8 cellular contexts compared by ENCODE assay signal in the genomic region with DNA sequence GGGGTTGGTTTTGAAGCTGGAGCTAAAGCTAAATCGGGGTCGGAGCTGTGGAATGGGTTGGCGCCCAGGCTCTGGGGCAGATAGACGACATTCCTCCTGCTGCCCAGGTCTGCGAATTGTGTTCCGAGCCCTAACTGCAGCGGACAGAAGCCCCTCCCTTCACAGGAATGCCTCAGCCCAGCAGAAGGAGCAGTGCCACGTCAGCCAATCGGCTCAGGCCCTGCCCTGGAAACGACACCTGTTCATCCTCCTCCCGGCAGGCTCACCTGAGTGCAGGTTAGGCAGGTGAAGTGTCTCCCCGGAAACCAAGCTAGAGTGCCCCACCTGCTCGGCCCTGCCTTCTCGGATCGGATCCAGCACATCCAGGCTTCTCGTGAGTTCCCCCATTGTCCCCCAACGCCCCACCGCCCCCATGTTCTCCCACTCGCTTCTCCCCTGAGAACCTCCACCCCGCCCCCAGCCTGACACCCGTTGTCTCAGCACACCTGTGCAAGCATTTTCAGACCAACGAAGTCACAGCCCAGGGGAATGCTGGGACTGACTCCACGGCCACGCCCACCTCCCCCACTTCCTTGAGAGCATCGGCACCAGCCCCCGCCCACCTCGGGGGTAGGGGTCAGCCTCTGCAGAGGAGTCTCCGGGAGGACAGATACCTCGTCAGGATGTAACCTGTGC. TPM values are rescaled to one million over a fixed set of nuclear protein-coding genes. Genes with fewer than 3 reads are reported as not detected.
DNase-seq lines count a peak whose midpoint lies in the region; ATAC-seq and TF ChIP-seq lines count a peak whose summit lies in the region.

No MANE protein-coding gene starts in this region.

- H3K4me1 ChIP-seq in CD8-positive, alpha-beta memory T cell (ENCODE audit: insufficient read depth, low read length), result peaks cover 10% of the 10 kb centered on the region

- H3K4me3 ChIP-seq in CD8-positive, alpha-beta memory T cell (ENCODE audit: low read length), result no peak overlapping the region

- no peaks in the 10 kb centered on the region for H3K9me3 ChIP-seq in CD8-positive, alpha-beta memory T cell (ENCODE audit: low read length)

- H3K27me3 Mint-ChIP-seq in CD8-positive, alpha-beta memory T cell, result peaks cover 13 to 35% of the 10 kb centered on the region in 2 donors
- H3K27me3 Mint-ChIP-seq in central memory CD8-positive, alpha-beta T cell, result peaks cover 56% of the 10 kb centered on the region
- peaks cover 3% of the 10 kb centered on the region for H3K27me3 Mint-ChIP-seq in mesothelial cell of epicardium (ENCODE audit: low read depth)

- no peaks in the 10 kb centered on the region for H3K27me3 ChIP-seq in CD8-positive, alpha-beta memory T cell (ENCODE audit: insufficient read depth, low read length, poor library complexity, severe bottlenecking)

- POLR2A ChIA-PET in CD8-positive, alpha-beta memory T cell (lab: Charles Lee), result no interaction called here

- no peaks in the 10 kb centered on the region for H3K36me3 ChIP-seq in CD8-positive, alpha-beta memory T cell (ENCODE audit: insufficient read depth, low read length)

- TF ChIP-seq CTCF in mesothelial cell of epicardium (IDR thresholded peaks at IDR 0.05; ENCODE audit: unreplicated experiment), result no peak

- H3K27ac Mint-ChIP-seq in CD8-positive, alpha-beta memory T cell, result peak overlapping the region in 2 of 8 donors; percentile 40 to 54
- no peak overlapping the region for H3K27ac Mint-ChIP-seq in central memory CD8-positive, alpha-beta T cell (ENCODE audit: low read depth)
- peak overlapping the region; percentile 98 for H3K27ac Mint-ChIP-seq in mesothelial cell of epicardium

- DNase-seq in CD8-positive, alpha-beta memory T cell, result no peak
- DNase-seq in NCI-H1105 treated with DMSO at 0.1 percent for 48 hours (lab: John Stamatoyannopoulos, UW) (peak; percentile 79), mesothelial cell of epicardium (ENCODE audit: low spot score in 2 of 2, unreplicated experiment in 2 of 2) (peak; percentile 43 to 64), T-helper 9 cell (no peak)
- DNase-seq in central memory CD8-positive, alpha-beta T cell (ENCODE audit: low spot score in 2 of 2), result no peak

- peaks cover 0 to 8% (median 0%) of the 10 kb centered on the region in 5 donors for H3K9me3 Mint-ChIP-seq in CD8-positive, alpha-beta memory T cell
- peaks cover 5% of the 10 kb centered on the region for H3K9me3 Mint-ChIP-seq in central memory CD8-positive, alpha-beta T cell
- peaks cover 6% of the 10 kb centered on the region for H3K9me3 Mint-ChIP-seq in mesothelial cell of epicardium

- peak overlapping the region in 6 of 7 donors; percentile 24 to 66 (median 54) for H3K4me3 Mint-ChIP-seq in CD8-positive, alpha-beta memory T cell
- H3K4me3 Mint-ChIP-seq in central memory CD8-positive, alpha-beta T cell, result peak overlapping the region; percentile 52
- peak overlapping the region; percentile 77 for H3K4me3 Mint-ChIP-seq in mesothelial cell of epicardium

- H3K36me3 Mint-ChIP-seq in CD8-positive, alpha-beta memory T cell, result no peaks in the 10 kb centered on the region
- no peaks in the 10 kb centered on the region for H3K36me3 Mint-ChIP-seq in central memory CD8-positive, alpha-beta T cell (ENCODE audit: insufficient read depth)
- no peaks in the 10 kb centered on the region for H3K36me3 Mint-ChIP-seq in mesothelial cell of epicardium

- CTCF ChIA-PET in CD8-positive, alpha-beta memory T cell (lab: Charles Lee), result no interaction called here

- peaks cover 16 to 28% (median 25%) of the 10 kb centered on the region in 3 donors for H3K4me1 Mint-ChIP-seq in CD8-positive, alpha-beta memory T cell
- peaks cover 26% of the 10 kb centered on the region for H3K4me1 Mint-ChIP-seq in central memory CD8-positive, alpha-beta T cell
- H3K4me1 Mint-ChIP-seq in mesothelial cell of epicardium, result peaks cover 33% of the 10 kb centered on the region

- no peak overlapping the region for H3K27ac ChIP-seq in CD8-positive, alpha-beta memory T cell (ENCODE audit: low read depth, low read length)

- no peak for ATAC-seq in central memory CD8-positive, alpha-beta T cell (replicated peaks; ENCODE audit: extremely low read depth, poor library complexity, severe bottlenecking)
- ATAC-seq in GM18858 (IDR thresholded peaks at IDR 0.05; ENCODE audit: unreplicated experiment) (no peak), GM18498 (IDR thresholded peaks at IDR 0.05; ENCODE audit: unreplicated experiment) (no peak), HG03025 (IDR thresholded peaks at IDR 0.05; ENCODE audit: low FRiP score, unreplicated experiment) (no peak)

RNA-seq across cellular contexts. Expression of gene TMEM125, which starts 0.8 kb away (rescaled TPM):
- total RNA-seq in CD8-positive, alpha-beta memory T cell, result not detected
- not detected for polyA plus RNA-seq in CD8-positive, alpha-beta memory T cell
- total RNA-seq in mesothelial cell of epicardium, result 7.6 to 9.2 TPM (median 7.7 TPM) in 3 replicates

RNA-seq across cellular contexts. Expression of gene C1orf210, which starts 14.8 kb away (rescaled TPM):
- not detected for total RNA-seq in CD8-positive, alpha-beta memory T cell
- polyA plus RNA-seq in CD8-positive, alpha-beta memory T cell, result not detected
- total RNA-seq in mesothelial cell of epicardium, result 3.7 to 5.3 TPM (median 4.2 TPM) in 3 replicates

RNA-seq across cellular contexts. Expression of gene TIE1, which starts 30.2 kb away (rescaled TPM):
- total RNA-seq in CD8-positive, alpha-beta memory T cell, result under 1 TPM; 0.31 to 0.33 TPM
- not detected for polyA plus RNA-seq in CD8-positive, alpha-beta memory T cell
- total RNA-seq in mesothelial cell of epicardium, result 1.3 to 1.7 TPM (median 1.5 TPM) in 3 replicates

Comparison
In these comparisons a context has a peak if more than half of its experiments do, and no peak if none do; other contexts are left out.
1. DNase-seq: peak in NCI-H1105 treated with DMSO at 0.1 percent for 48 hours (single experiment) and mesothelial cell of epicardium (2 of 2); none in CD8-positive, alpha-beta memory T cell (0 of 5), central memory CD8-positive, alpha-beta T cell (0 of 2) and T-helper 9 cell (single experiment).
2. Peak in every context shown above with its lines, with median percentiles within 50 percentile points of each other: H3K4me3 Mint-ChIP-seq.